8 cellular contexts compared by ENCODE assay signal in the genomic region with DNA sequence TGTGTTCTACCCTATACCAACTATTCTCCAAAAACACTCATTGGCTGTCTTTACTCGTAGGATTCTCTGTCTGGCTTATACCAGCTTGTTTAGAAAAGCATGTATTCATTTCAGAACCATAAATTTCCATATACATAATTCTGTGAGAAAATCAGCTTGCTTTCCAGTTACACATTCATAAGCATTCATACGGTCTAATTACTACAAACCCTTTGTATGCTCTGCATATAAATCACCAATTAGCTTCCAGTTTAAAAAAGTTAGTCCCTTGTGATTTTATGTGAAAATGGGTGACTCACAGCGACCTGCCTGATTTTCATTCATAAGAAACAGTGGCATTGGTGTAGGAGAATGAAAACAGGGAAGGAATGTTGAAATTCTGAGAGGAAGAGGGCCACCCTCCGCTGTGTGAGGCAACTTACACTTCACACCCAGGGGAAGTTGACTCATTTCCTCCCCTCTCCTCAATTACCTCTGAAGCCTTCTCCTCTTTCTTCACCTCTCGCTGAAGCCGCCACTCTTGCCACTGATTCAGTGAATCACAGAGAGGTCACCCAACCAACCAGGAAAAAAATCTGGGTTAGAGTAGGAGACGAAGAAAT.
DNase-seq lines count a peak whose midpoint lies in the region; ATAC-seq and TF ChIP-seq lines count a peak whose summit lies in the region.

No MANE protein-coding gene starts in this region.

- peak overlapping the region; percentile 88 for H3K27ac Mint-ChIP-seq in WTC11

- H3K27ac ChIP-seq in right cardiac atrium (ENCODE audit: low read length) = no peak overlapping the region
- no peak overlapping the region for H3K27ac ChIP-seq in thoracic aorta

- H3K27me3 Mint-ChIP-seq in WTC11 (ENCODE audit: low read depth) = peaks cover 9% of the 10 kb centered on the region; the same call in 1 of the 2 replicates

- no peaks in the 10 kb centered on the region for H3K36me3 ChIP-seq in thoracic aorta

- TF ChIP-seq CTCF in AG09309 (IDR thresholded peaks at IDR 0.05; ENCODE audit: control insufficient read depth, insufficient read depth, low read depth, low read length, missing control alignments) = no peak
- TF ChIP-seq CTCF in WTC11 (IDR thresholded peaks at IDR 0.05) = no peak
- no peak for TF ChIP-seq CTCF in thoracic aorta (IDR thresholded peaks at IDR 0.05)

- H3K36me3 Mint-ChIP-seq in WTC11 = peaks cover 39% of the 10 kb centered on the region

- intact Hi-C loops in right cardiac atrium (cut with DNase I) = no loop called here

- H3K4me1 ChIP-seq in right cardiac atrium (ENCODE audit: control insufficient read depth, insufficient read depth, low read length) (no peaks in the 10 kb centered on the region), thoracic aorta (ENCODE audit: control insufficient read depth in 1 of 2, low read depth in 2 of 2) (peaks cover 0 to 5% of the 10 kb centered on the region in 2 donors)

- H3K27me3 ChIP-seq in right cardiac atrium (ENCODE audit: control insufficient read depth, insufficient read depth) (no peaks in the 10 kb centered on the region), thoracic aorta (replicated peaks; ENCODE audit: insufficient read depth) (no peaks in the 10 kb centered on the region)

- peaks cover 44% of the 10 kb centered on the region for H3K9me3 Mint-ChIP-seq in WTC11

- no peak overlapping the region for H3K4me3 ChIP-seq in AG09309 (ENCODE audit: control insufficient read depth, low read depth, low read length)
- no peak overlapping the region for H3K4me3 ChIP-seq in right cardiac atrium (ENCODE audit: low read length)
- H3K4me3 ChIP-seq in thoracic aorta = no peak overlapping the region

- CTCF ChIA-PET in WTC11 (lab: Charles Lee) = no interaction called here

- peaks cover 25% of the 10 kb centered on the region for H3K4me1 Mint-ChIP-seq in WTC11

- POLR2A ChIA-PET in WTC11 (lab: Charles Lee) = no interaction called here

- peak overlapping the region; percentile 11; the same call in 1 of the 2 replicates for H3K4me3 Mint-ChIP-seq in WTC11

- ATAC-seq in WTC11 (peak; percentile 98), right cardiac atrium (peak; percentile 74 to 78), thoracic aorta (ENCODE audit: insufficient number of reproducible peaks, low FRiP score, low read depth) (peak; percentile 65), HG03095 (IDR thresholded peaks at IDR 0.05; ENCODE audit: unreplicated experiment) (no peak)

- H3K9me3 ChIP-seq in right cardiac atrium (ENCODE audit: control insufficient read depth, low read length) (no peaks in the 10 kb centered on the region), thoracic aorta (no peaks in the 10 kb centered on the region)

- DNase-seq in AG09309 (ENCODE audit: low read depth) (peak; percentile 27), HT1080 (ENCODE audit: low read depth) (peak; percentile 100), WTC11 (ENCODE audit: low spot score) (no peak), right cardiac atrium (peak in 1 of 3 donors; percentile 35), thoracic aorta (ENCODE audit: low spot score) (no peak), superior temporal gyrus (ENCODE audit: extremely low spot score) (no peak), mesenteric fat pad (ENCODE audit: low spot score) (no peak)

- 40% methylated on average over 7 of the region's 7 CpGs for WGBS in right cardiac atrium

TF ChIP-seq in WTC11, 78 proteins besides CTCF, POLR2A, EP300 and RAD21:
- TF ChIP-seq TEAD1 (CRISPR knock-in tag; IDR thresholded peaks at IDR 0.05) = peak; percentile 37; the same call in 1 of the 2 replicates
- TF ChIP-seq NFYB (CRISPR knock-in tag; conservative IDR thresholded peaks at IDR 0.05; ENCODE audit: low read depth) = no peak
- no peak for TF ChIP-seq FOXK1 (CRISPR knock-in tag; IDR thresholded peaks at IDR 0.05)
- no peak for TF ChIP-seq FOXP4 (CRISPR knock-in tag; IDR thresholded peaks at IDR 0.05)

Comparison
In these comparisons a context has a peak if more than half of its experiments do, and no peak if none do; other contexts are left out.
1. DNase-seq: peak in AG09309 (single experiment) and HT1080 (single experiment); none in WTC11 (single experiment), thoracic aorta (single experiment), superior temporal gyrus (single experiment) and mesenteric fat pad (single experiment).